ENCODE assay signal across 2 cellular contexts in genomic region chr10:5102479-5102878, GRCh38. TPM values are rescaled to one million over a fixed set of nuclear protein-coding genes. Genes with fewer than 3 reads are reported as not detected.
"Had no signal": no experiment of that assay in that cellular context is flagged by ENCODE, and none has a peak within 500 bp of the region (broad histone marks: within the 10 kb centered on the region; RNA-seq: fewer than 3 reads in every experiment).

No MANE protein-coding gene starts in this region.

RNA-seq across cellular contexts. Expression of gene AKR1C3, which starts 8.3 kb away (rescaled TPM):
- total RNA-seq: OCI-LY7, SK-MEL-5 had no signal
